ENCODE assay signal across 18 cellular contexts in the genomic region with DNA sequence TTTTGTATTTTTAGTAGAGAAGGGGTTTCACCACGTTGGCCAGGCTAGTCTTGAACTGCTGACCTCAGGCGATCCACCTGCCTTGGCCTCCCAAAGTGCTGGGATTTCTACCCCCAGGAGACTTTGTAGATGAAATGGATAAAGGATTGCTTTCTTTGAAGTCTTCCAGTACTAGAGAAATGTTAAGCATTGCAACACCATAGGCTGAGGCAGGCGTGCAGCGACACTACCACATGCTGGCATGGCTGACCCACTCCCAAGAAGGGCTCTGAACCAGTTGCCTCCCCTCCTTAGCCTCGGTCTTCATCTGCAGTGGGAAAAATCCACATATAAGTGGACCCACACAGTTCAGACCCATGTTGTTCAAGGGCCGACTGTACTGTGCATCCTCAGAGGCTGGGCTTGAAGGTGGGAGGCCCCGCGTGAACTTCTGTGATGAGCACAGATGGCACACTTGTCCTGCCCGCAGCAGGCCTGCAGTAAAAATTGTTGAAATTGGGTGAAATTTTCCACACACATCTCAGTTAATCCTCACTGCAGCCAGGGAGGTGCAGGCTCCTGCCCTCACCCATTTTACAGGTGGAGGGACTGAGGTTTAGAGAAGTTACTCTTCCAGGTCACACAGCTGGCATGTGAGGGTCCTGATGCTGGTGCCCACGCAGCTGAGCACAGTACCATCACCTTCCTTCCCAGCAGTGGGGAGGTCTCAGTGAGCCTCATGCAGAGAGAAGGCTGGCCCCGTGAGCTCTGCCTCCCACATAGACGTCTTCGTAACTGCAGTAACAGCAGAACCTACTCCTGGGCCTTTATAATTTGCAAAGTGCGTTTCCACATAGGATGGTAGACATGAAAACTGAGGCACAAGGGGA. TPM values are rescaled to one million over a fixed set of nuclear protein-coding genes. Genes with fewer than 3 reads are reported as not detected.
A peak's percentile ranks its signal among the peaks of the same experiment; 100 is the strongest.
DNase-seq lines count a peak whose midpoint lies in the region; ATAC-seq, FAIRE-seq and TF ChIP-seq lines count a peak whose summit lies in the region.
"Had no signal": no experiment of that assay in that cellular context is flagged by ENCODE, and none has a peak within 500 bp of the region (broad histone marks: within the 10 kb centered on the region; RNA-seq: fewer than 3 reads in every experiment).

No MANE protein-coding gene starts in this region.

- H3K4me2 ChIP-seq in astrocyte (ENCODE audit: low read length): no peak overlapping the region

- peaks cover 5% of the 10 kb centered on the region for H3K27me3 Mint-ChIP-seq in astrocyte (ENCODE audit: low read depth, unreplicated experiment)

- H3K27me3 ChIP-seq in heart left ventricle (no peaks in the 10 kb centered on the region), right atrium auricular region (no peaks in the 10 kb centered on the region), astrocyte (ENCODE audit: insufficient read depth, low read length) (no peaks in the 10 kb centered on the region), uterus (no peaks in the 10 kb centered on the region)
- H3K27me3 ChIP-seq: MG63 had no signal

- DNase-seq in heart left ventricle (peak in 3 of 5 donors; percentile 11 to 37 (median 26)), right atrium auricular region (ENCODE audit: low spot score) (no peak), astrocyte (ENCODE audit: low read depth) (no peak), mesenteric fat pad (ENCODE audit: low spot score) (peak; percentile 76), uterus (peak; percentile 4 to 7), T-helper 1 cell (no peak)
- DNase-seq in activated naive CD4-positive, alpha-beta T cell treated with anti-CD3 and anti-CD28 coated beads, Interleukin-2, amount 50 U/mL, for 16 hours: no peak
- DNase-seq: AML-193; CD4-positive, alpha-beta memory T cell; DMS79 treated with DMSO at 0.1 percent for 48 hours; GOT3; MG63; NCI-H1417; NCI-H510A treated with DMSO at 0.1 percent for 48 hours; SJCRH30 had no signal

- TF ChIP-seq CTCF in heart left ventricle (IDR thresholded peaks at IDR 0.05) (no peak), right atrium auricular region (IDR thresholded peaks at IDR 0.05) (no peak), astrocyte (IDR thresholded peaks at IDR 0.05; ENCODE audit: insufficient read depth, low read depth, low read length) (no peak), uterus (IDR thresholded peaks at IDR 0.05) (no peak)

- no peak overlapping the region for H3K9ac ChIP-seq in astrocyte (ENCODE audit: low read length)

- FAIRE-seq in astrocyte (lab: Jason Lieb, UNC): no peak
- FAIRE-seq: D721Med, G401.6 had no signal

- 89 to 91% (median 90%) methylated on average over 10 to 14 of the region's 14 CpGs for WGBS in heart left ventricle, 4 donors

- no peaks in the 10 kb centered on the region for H3K79me2 ChIP-seq in astrocyte (ENCODE audit: insufficient read depth, low read length)

- H4K20me1 ChIP-seq in astrocyte (ENCODE audit: insufficient read depth, low read length): no peaks in the 10 kb centered on the region

- peaks cover 18% of the 10 kb centered on the region for H3K9me3 Mint-ChIP-seq in astrocyte (ENCODE audit: unreplicated experiment)

- H3K4me3 ChIP-seq in heart left ventricle: no peak overlapping the region
- no peak overlapping the region for H3K4me3 ChIP-seq in right atrium auricular region
- no peak overlapping the region for H3K4me3 ChIP-seq in astrocyte (ENCODE audit: insufficient read depth, low read depth, low read length)
- H3K4me3 ChIP-seq in uterus: no peak overlapping the region
- H3K4me3 ChIP-seq: MG63, SJCRH30 had no signal

- H3K27ac Mint-ChIP-seq in astrocyte (ENCODE audit: unreplicated experiment): peak overlapping the region; percentile 58
- H3K27ac Mint-ChIP-seq: CD4-positive, alpha-beta memory T cell had no signal

- H3K4me3 Mint-ChIP-seq in astrocyte (ENCODE audit: unreplicated experiment): no peak overlapping the region
- H3K4me3 Mint-ChIP-seq: CD4-positive, alpha-beta memory T cell had no signal

- ATAC-seq in heart left ventricle (no peak), GM18505 (IDR thresholded peaks at IDR 0.05; ENCODE audit: unreplicated experiment) (no peak)

- H3K4me1 ChIP-seq in heart left ventricle (peaks cover 0 to 39% (median 30%) of the 10 kb centered on the region in 12 donors), right atrium auricular region (peaks cover 0 to 37% of the 10 kb centered on the region in 2 donors), astrocyte (ENCODE audit: insufficient read depth, low read length) (peaks cover 9% of the 10 kb centered on the region), uterus (peaks cover 0 to 14% of the 10 kb centered on the region in 2 donors)
- H3K4me1 ChIP-seq: SJCRH30 had no signal

- H3K36me3 ChIP-seq in heart left ventricle (peaks cover 0 to 24% (median 0%) of the 10 kb centered on the region in 9 donors), right atrium auricular region (no peaks in the 10 kb centered on the region), astrocyte (ENCODE audit: insufficient read depth, low read length) (no peaks in the 10 kb centered on the region), uterus (no peaks in the 10 kb centered on the region)
- H3K36me3 ChIP-seq: MG63, SJCRH30 had no signal

- H3K4me1 Mint-ChIP-seq in astrocyte (ENCODE audit: low read depth, unreplicated experiment): peaks cover 6% of the 10 kb centered on the region
- H3K4me1 Mint-ChIP-seq: CD4-positive, alpha-beta memory T cell had no signal

- TF ChIP-seq POLR2A in heart left ventricle (IDR thresholded peaks at IDR 0.05) (no peak), uterus (IDR thresholded peaks at IDR 0.05) (no peak), GM18505 (IDR thresholded peaks at IDR 0.05; ENCODE audit: borderline replicate concordance, extremely low read depth, insufficient read depth, insufficient read length) (no peak)

- H3K27ac ChIP-seq in heart left ventricle: peak overlapping the region in 1 of 12 donors; percentile 4
- H3K27ac ChIP-seq in right atrium auricular region: peak overlapping the region in 1 of 2 donors; percentile 27
- no peak overlapping the region for H3K27ac ChIP-seq in astrocyte (ENCODE audit: low read depth, low read length)
- no peak overlapping the region for H3K27ac ChIP-seq in uterus
- H3K27ac ChIP-seq: SJCRH30 had no signal

- H2AFZ ChIP-seq in astrocyte (ENCODE audit: low read depth, low read length): no peak overlapping the region

- H3K36me3 Mint-ChIP-seq in astrocyte (ENCODE audit: low read depth, unreplicated experiment): peaks cover 13% of the 10 kb centered on the region
- H3K36me3 Mint-ChIP-seq: CD4-positive, alpha-beta memory T cell had no signal

- peaks cover 0 to 9% (median 0%) of the 10 kb centered on the region in 12 donors for H3K9me3 ChIP-seq in heart left ventricle
- peaks cover 0 to 8% of the 10 kb centered on the region in 2 donors for H3K9me3 ChIP-seq in right atrium auricular region
- no peaks in the 10 kb centered on the region for H3K9me3 ChIP-seq in astrocyte (ENCODE audit: insufficient read depth, low read depth, low read length)
- H3K9me3 ChIP-seq in uterus: no peaks in the 10 kb centered on the region
- H3K9me3 ChIP-seq: MG63, SJCRH30 had no signal

- intact Hi-C loops in heart left ventricle (cut with DNase I) (loop anchor here in 2 of 10 donors (5.0 kb wide), 1 partner anchor 33 kb away; no protein-coding TSS in a partner anchor), uterus (cut with DNase I; ENCODE audit: low total_unique reads) (no loop called here)

RNA-seq across cellular contexts. Expression of gene HTRA3, which starts 35.5 kb away (rescaled TPM):
- total RNA-seq in heart left ventricle (10 to 100 TPM; 26.8 to 84.6 (median 55.0) TPM), right atrium auricular region (100 to 1,000 TPM in 1 of 2 donors, 10 to 100 TPM in 1; 33.8 to 124 TPM), astrocyte (35.2 and 60.5 TPM in 2 replicates), mesenteric fat pad (58.5 TPM), uterus (10 to 100 TPM; 22.8 to 65.3 (median 29.5) TPM)
- 10 to 100 TPM; 28.9 to 50.1 TPM for polyA plus RNA-seq in heart left ventricle
- total RNA-seq: CD4-positive, alpha-beta memory T cell had no signal
- polyA plus RNA-seq: CD4-positive, alpha-beta memory T cell had no signal

Comparison
In these comparisons a context has a peak if more than half of its experiments do, and no peak if none do; other contexts are left out.
1. DNase-seq: peak in heart left ventricle (3 of 5), mesenteric fat pad (single experiment) and uterus (2 of 2); none in right atrium auricular region (single experiment), astrocyte (single experiment), T-helper 1 cell (0 of 5) and activated naive CD4-positive, alpha-beta T cell treated with anti-CD3 and anti-CD28 coated beads, Interleukin-2, amount 50 U/mL, for 16 hours (single experiment).